ENCODE assay signal across 26 cellular contexts in genomic region chr13:72097568-72097967, GRCh38.
"Had no signal": no experiment of that assay in that cellular context is flagged by ENCODE, and none has a peak within 500 bp of the region (broad histone marks: within the 10 kb centered on the region; RNA-seq: fewer than 3 reads in every experiment).

No MANE protein-coding gene starts in this region.

- H3K36me3 ChIP-seq: heart left ventricle, thyroid gland, upper lobe of right lung had no signal

- ATAC-seq: activated CD8-positive, alpha-beta memory T cell treated with anti-CD3 and anti-CD28 coated beads, Interleukin-2, amount 10 ng/mL, durations not matched to agents 7 days and 5 days; activated CD8-positive, alpha-beta T cell treated with anti-CD3 and anti-CD28 coated beads for 36 hours; body of pancreas; effector memory CD8-positive, alpha-beta T cell; heart left ventricle; left colon; sciatic nerve; stimulated activated naive CD8-positive, alpha-beta T cell treated with anti-CD3 and anti-CD28 coated beads, Interleukin-15, Interleukin-2, amounts not matched to agents 100 U/mL and 50 U/mL, for 24 hours; T-cell; upper lobe of right lung had no signal

- H3K27me3 ChIP-seq: body of pancreas, heart left ventricle, thyroid gland, upper lobe of right lung had no signal

- H3K4me1 Mint-ChIP-seq: activated CD4-positive, alpha-beta T cell treated with anti-CD3 and anti-CD28 coated beads, Interleukin-2, amount 10 ng/mL, durations not matched to agents 7 days and 5 days; activated CD8-positive, alpha-beta memory T cell treated with anti-CD3 and anti-CD28 coated beads, Interleukin-2, amount 10 ng/mL, durations not matched to agents 7 days and 5 days; activated naive CD4-positive, alpha-beta T cell treated with anti-CD3 and anti-CD28 coated beads, Interleukin-2, amount 10 ng/mL, durations not matched to agents 7 days and 5 days; central memory CD8-positive, alpha-beta T cell; T-cell had no signal

- DNase-seq: activated CD4-positive, alpha-beta T cell treated with anti-CD3 and anti-CD28 coated beads, Interleukin-2, amount 10 ng/mL, durations not matched to agents 7 days and 5 days; activated CD4-positive, CD25-positive, alpha-beta regulatory T cell treated with anti-CD3 and anti-CD28 coated beads, Interleukin-2, amount 50 U/mL, for 72 hours; activated CD8-positive, alpha-beta memory T cell treated with anti-CD3 and anti-CD28 coated beads, Interleukin-2, amount 10 ng/mL, durations not matched to agents 7 days and 5 days; activated CD8-positive, alpha-beta T cell treated with anti-CD3 and anti-CD28 coated beads for 36 hours; activated effector memory CD4-positive, alpha-beta T cell treated with anti-CD3 and anti-CD28 coated beads, Interleukin-2, amount 50 U/mL, for 16 hours; activated naive CD4-positive, alpha-beta T cell treated with anti-CD3 and anti-CD28 coated beads, Interleukin-2, amount 10 ng/mL, durations not matched to agents 7 days and 5 days; activated T-cell treated with anti-CD3 and anti-CD28 coated beads for 4 hours; amygdala; body of pancreas; effector memory CD8-positive, alpha-beta T cell; heart left ventricle; islet precursor cell; left colon; mesenchymal stem cell; posterior cingulate gyrus; stimulated activated CD4-positive, alpha-beta T cell treated with anti-CD3 and anti-CD28 coated beads, Interleukin-4, amount 100 ng/mL, for 1 hour; stimulated activated naive CD8-positive, alpha-beta T cell treated with anti-CD3 and anti-CD28 coated beads, Interleukin-15, Interleukin-2, amounts not matched to agents 100 U/mL and 50 U/mL, for 24 hours; substantia nigra; T-cell; thyroid gland; upper lobe of right lung had no signal

- H3K4me3 Mint-ChIP-seq: activated CD4-positive, alpha-beta T cell treated with anti-CD3 and anti-CD28 coated beads, Interleukin-2, amount 10 ng/mL, durations not matched to agents 7 days and 5 days; activated CD8-positive, alpha-beta memory T cell treated with anti-CD3 and anti-CD28 coated beads, Interleukin-2, amount 10 ng/mL, durations not matched to agents 7 days and 5 days; activated CD8-positive, alpha-beta T cell treated with anti-CD3 and anti-CD28 coated beads for 36 hours; activated naive CD4-positive, alpha-beta T cell treated with anti-CD3 and anti-CD28 coated beads, Interleukin-2, amount 10 ng/mL, durations not matched to agents 7 days and 5 days; central memory CD8-positive, alpha-beta T cell; effector memory CD8-positive, alpha-beta T cell; T-cell; T-helper 2 cell treated with Interferon-gamma antibody and Interleukin-4, amounts not matched to agents 5 μg/mL and 100 μg/mL, for 36 hours had no signal

- H3K9me3 Mint-ChIP-seq: activated CD8-positive, alpha-beta T cell treated with anti-CD3 and anti-CD28 coated beads for 36 hours; activated naive CD4-positive, alpha-beta T cell treated with anti-CD3 and anti-CD28 coated beads, Interleukin-2, amount 10 ng/mL, durations not matched to agents 7 days and 5 days; central memory CD8-positive, alpha-beta T cell; T-helper 2 cell treated with Interferon-gamma antibody and Interleukin-4, amounts not matched to agents 5 μg/mL and 100 μg/mL, for 36 hours had no signal

- H3K36me3 Mint-ChIP-seq: activated CD8-positive, alpha-beta memory T cell treated with anti-CD3 and anti-CD28 coated beads, Interleukin-2, amount 10 ng/mL, durations not matched to agents 7 days and 5 days; activated naive CD4-positive, alpha-beta T cell treated with anti-CD3 and anti-CD28 coated beads, Interleukin-2, amount 10 ng/mL, durations not matched to agents 7 days and 5 days; T-cell had no signal

- H3K27ac Mint-ChIP-seq: activated CD4-positive, alpha-beta T cell treated with anti-CD3 and anti-CD28 coated beads, Interleukin-2, amount 10 ng/mL, durations not matched to agents 7 days and 5 days; activated CD8-positive, alpha-beta memory T cell treated with anti-CD3 and anti-CD28 coated beads, Interleukin-2, amount 10 ng/mL, durations not matched to agents 7 days and 5 days; activated CD8-positive, alpha-beta T cell treated with anti-CD3 and anti-CD28 coated beads for 36 hours; activated naive CD4-positive, alpha-beta T cell treated with anti-CD3 and anti-CD28 coated beads, Interleukin-2, amount 10 ng/mL, durations not matched to agents 7 days and 5 days; effector memory CD8-positive, alpha-beta T cell; T-cell; T-helper 2 cell treated with Interferon-gamma antibody and Interleukin-4, amounts not matched to agents 5 μg/mL and 100 μg/mL, for 36 hours had no signal

- H3K27ac ChIP-seq: body of pancreas, heart left ventricle, thyroid gland, upper lobe of right lung, VCaP had no signal

- H3K27me3 Mint-ChIP-seq: activated CD4-positive, alpha-beta T cell treated with anti-CD3 and anti-CD28 coated beads, Interleukin-2, amount 10 ng/mL, durations not matched to agents 7 days and 5 days; activated CD8-positive, alpha-beta memory T cell treated with anti-CD3 and anti-CD28 coated beads, Interleukin-2, amount 10 ng/mL, durations not matched to agents 7 days and 5 days; activated CD8-positive, alpha-beta T cell treated with anti-CD3 and anti-CD28 coated beads for 36 hours; activated naive CD4-positive, alpha-beta T cell treated with anti-CD3 and anti-CD28 coated beads, Interleukin-2, amount 10 ng/mL, durations not matched to agents 7 days and 5 days; central memory CD8-positive, alpha-beta T cell; effector memory CD8-positive, alpha-beta T cell; T-cell had no signal

- FAIRE-seq: colon had no signal

- H3K9me3 ChIP-seq: body of pancreas, heart left ventricle, thyroid gland, upper lobe of right lung had no signal

- H3K4me1 ChIP-seq: body of pancreas, heart left ventricle, thyroid gland, upper lobe of right lung had no signal

- H3K4me3 ChIP-seq: body of pancreas, heart left ventricle, thyroid gland, upper lobe of right lung had no signal
